8 cellular contexts compared by ENCODE assay signal in genomic region chr7:139109188-139109982, GRCh38. TPM values are rescaled to one million over a fixed set of nuclear protein-coding genes. Genes with fewer than 3 reads are reported as not detected.
A peak's percentile ranks its signal among the peaks of the same experiment; 100 is the strongest.
DNase-seq lines count a peak whose midpoint lies in the region; ATAC-seq and TF ChIP-seq lines count a peak whose summit lies in the region.

Gene ZC3HAV1 (minus strand): TSS chr7:139109720. CDS start chr7:139109331, 389 bp downstream.

- no peaks in the 10 kb centered on the region for H3K9me2 ChIP-seq in MM.1S (replicated peaks; ENCODE audit: insufficient read depth, low read length)

- in situ Hi-C loops in HAP-1 (cut with MboI; ENCODE audit: low sequenced_read_pairs): no loop called here

- TF ChIP-seq CTCF in MM.1S (IDR thresholded peaks at IDR 0.05; ENCODE audit: low read length) (no peak; the same call in none of the 2 replicates), osteocyte (IDR thresholded peaks at IDR 0.05) (no peak), thoracic aorta (IDR thresholded peaks at IDR 0.05) (no peak)

- H3K36me3 ChIP-seq in HAP-1 (replicated peaks) (no peaks in the 10 kb centered on the region), MM.1S (replicated peaks; ENCODE audit: insufficient read depth, low read length) (no peaks in the 10 kb centered on the region; the same call in 1 of the 2 replicates), thoracic aorta (no peaks in the 10 kb centered on the region)

- H3K4me3 Mint-ChIP-seq in activated naive CD4-positive, alpha-beta T cell treated with anti-CD3 and anti-CD28 coated beads, Interleukin-2, amount 50 U/mL, for 24 hours: peak within 1 kb of the TSS; percentile 100
- peak within 1 kb of the TSS; percentile 94 for H3K4me3 Mint-ChIP-seq in osteocyte (ENCODE audit: unreplicated experiment)

- H3K4me3 ChIP-seq in HAP-1: peak within 1 kb of the TSS; percentile 88
- peak within 1 kb of the TSS; percentile 97 for H3K4me3 ChIP-seq in MM.1S (ENCODE audit: low read length)
- H3K4me3 ChIP-seq in thoracic aorta: peak within 1 kb of the TSS; percentile 99

- H3K4me1 ChIP-seq in HAP-1 (peaks cover 27% of the 10 kb centered on the region), MM.1S (ENCODE audit: low read length) (0 out of 2 replicates have a peak, but pooled peaks cover 4% of the 10 kb centered on the region), thoracic aorta (ENCODE audit: control insufficient read depth in 1 of 2, low read depth in 2 of 2) (peaks cover 10 to 32% of the 10 kb centered on the region in 2 donors)

- 0 out of 2 replicates have a peak, but pooled peaks cover 3% of the 10 kb centered on the region for H4K20me1 ChIP-seq in MM.1S (ENCODE audit: insufficient read depth, low read length)

- ATAC-seq in SK-N-SH treated with all-trans-retinoic acid at 6 μM for 48 hours (peak; percentile 93), thoracic aorta (ENCODE audit: insufficient number of reproducible peaks, low FRiP score, low read depth) (peak; percentile 42)

- H3K9ac ChIP-seq in MM.1S (ENCODE audit: low read length): peak within 1 kb of the TSS; percentile 83

- no peaks in the 10 kb centered on the region for H3K9me3 ChIP-seq in HAP-1
- H3K9me3 ChIP-seq in MM.1S (replicated peaks; ENCODE audit: insufficient read depth, low read length): no peaks in the 10 kb centered on the region
- H3K9me3 ChIP-seq in thoracic aorta: no peaks in the 10 kb centered on the region

- no peaks in the 10 kb centered on the region for H3K27me3 Mint-ChIP-seq in activated naive CD4-positive, alpha-beta T cell treated with anti-CD3 and anti-CD28 coated beads, Interleukin-2, amount 50 U/mL, for 24 hours
- no peaks in the 10 kb centered on the region for H3K27me3 Mint-ChIP-seq in osteocyte (ENCODE audit: unreplicated experiment)

- peaks cover 49% of the 10 kb centered on the region for H3K79me2 ChIP-seq in MM.1S (ENCODE audit: low read length)

- H3K27ac Mint-ChIP-seq in activated naive CD4-positive, alpha-beta T cell treated with anti-CD3 and anti-CD28 coated beads, Interleukin-2, amount 50 U/mL, for 24 hours: peak within 1 kb of the TSS; percentile 98
- peak within 1 kb of the TSS; percentile 95 for H3K27ac Mint-ChIP-seq in osteocyte (ENCODE audit: unreplicated experiment)

- peak within 1 kb of the TSS; percentile 92 for H2AFZ ChIP-seq in MM.1S (ENCODE audit: low read length)

- H3K9me3 Mint-ChIP-seq in activated naive CD4-positive, alpha-beta T cell treated with anti-CD3 and anti-CD28 coated beads, Interleukin-2, amount 50 U/mL, for 24 hours: peaks cover 5% of the 10 kb centered on the region
- no peaks in the 10 kb centered on the region for H3K9me3 Mint-ChIP-seq in osteocyte (ENCODE audit: unreplicated experiment)

- H3K4me1 Mint-ChIP-seq in activated naive CD4-positive, alpha-beta T cell treated with anti-CD3 and anti-CD28 coated beads, Interleukin-2, amount 50 U/mL, for 24 hours: peaks cover 45% of the 10 kb centered on the region
- H3K4me1 Mint-ChIP-seq in osteocyte (ENCODE audit: unreplicated experiment): peaks cover 32% of the 10 kb centered on the region

- H3K4me2 ChIP-seq in MM.1S (ENCODE audit: low read depth, low read length): peak within 1 kb of the TSS; percentile 85

- DNase-seq in GM03348 (ENCODE audit: low spot score): peak; percentile 92
- peak; percentile 55 to 83 for DNase-seq in HAP-1 (ENCODE audit: low spot score in 2 of 2)
- peak; percentile 97 for DNase-seq in MM.1S
- no peak for DNase-seq in glomerular endothelial cell (ENCODE audit: extremely low read depth, low read depth, low spot score)
- DNase-seq in osteocyte (ENCODE audit: extremely low spot score, unreplicated experiment): peak; percentile 90
- DNase-seq in thoracic aorta (ENCODE audit: low spot score): peak; percentile 52

- H3K27ac ChIP-seq in MM.1S (ENCODE audit: low read length) (peak within 1 kb of the TSS; percentile 88), thoracic aorta (peak within 1 kb of the TSS; percentile 92 to 97)

- H3F3A ChIP-seq in MM.1S (ENCODE audit: insufficient read depth, low read length): peaks cover 42% of the 10 kb centered on the region

- H3K27me3 ChIP-seq in HAP-1 (ENCODE audit: low read depth) (no peaks in the 10 kb centered on the region), MM.1S (replicated peaks; ENCODE audit: insufficient read depth, low read length) (peaks cover 26% of the 10 kb centered on the region), thoracic aorta (replicated peaks; ENCODE audit: insufficient read depth) (no peaks in the 10 kb centered on the region)

- peaks cover 16% of the 10 kb centered on the region for H3K36me3 Mint-ChIP-seq in activated naive CD4-positive, alpha-beta T cell treated with anti-CD3 and anti-CD28 coated beads, Interleukin-2, amount 50 U/mL, for 24 hours
- no peaks in the 10 kb centered on the region for H3K36me3 Mint-ChIP-seq in osteocyte (ENCODE audit: unreplicated experiment)

TF ChIP-seq in SK-N-SH treated with all-trans-retinoic acid at 6 μM for 48 hours, 23 proteins besides CTCF, POLR2A, EP300 and RAD21 (continues in another document):
- TF ChIP-seq ZC3H10 (CRISPR knock-in tag; IDR thresholded peaks at IDR 0.05) (no peak), POU6F1 (CRISPR knock-in tag; IDR thresholded peaks at IDR 0.05; ENCODE audit: borderline replicate concordance, low read depth) (no peak), ZNF8 (CRISPR knock-in tag; IDR thresholded peaks at IDR 0.05) (peak; percentile 39; the same call in 1 of the 2 replicates), TSHZ2 (CRISPR knock-in tag; IDR thresholded peaks at IDR 0.05) (peak; percentile 39; the same call in 1 of the 2 replicates), PATZ1 (CRISPR knock-in tag; IDR thresholded peaks at IDR 0.05; ENCODE audit: borderline replicate concordance) (0 out of 2 replicates have a peak, but pooled peaks have one; percentile 12), ZFP30 (CRISPR knock-in tag; IDR thresholded peaks at IDR 0.05) (no peak), ZFP3 (CRISPR knock-in tag; IDR thresholded peaks at IDR 0.05) (peak; percentile 57; the same call in 1 of the 2 replicates), PPARA (CRISPR knock-in tag; IDR thresholded peaks at IDR 0.05; ENCODE audit: borderline replicate concordance) (no peak), ESRRG (CRISPR knock-in tag; IDR thresholded peaks at IDR 0.05) (no peak), RARB (CRISPR knock-in tag; IDR thresholded peaks at IDR 0.05) (no peak), BACH2 (CRISPR knock-in tag; IDR thresholded peaks at IDR 0.05; ENCODE audit: borderline replicate concordance) (0 out of 2 replicates have a peak, but pooled peaks have one; percentile 43), CSDC2 (CRISPR knock-in tag; IDR thresholded peaks at IDR 0.05) (0 out of 2 replicates have a peak, but pooled peaks have one; percentile 57)

RNA-seq across cellular contexts. Expression of gene ZC3HAV1, which starts in this region (rescaled TPM):
- total RNA-seq in glomerular endothelial cell (50.0 and 54.7 TPM in 2 replicates), osteocyte (42.7 and 43.0 TPM in 2 replicates), thoracic aorta (10 to 100 TPM; 32.5 to 47.6 TPM)
